In genomic region chr17:28552201-28552999, GRCh38 we compare ENCODE assay signal across 8 cellular contexts. TPM values are rescaled to one million over a fixed set of nuclear protein-coding genes. Genes with fewer than 3 reads are reported as not detected.
DNase-seq lines count a peak whose midpoint lies in the region; ATAC-seq and TF ChIP-seq lines count a peak whose summit lies in the region.

Gene UNC119, minus strand, starts transcription at chr17:28552624. Its CDS starts 67 bp downstream, at chr17:28552557.

- CTCF ChIA-PET in GM10248 (lab: Yijun Ruan, JAX): interaction anchor here (1.0 to 6.3 kb wide), 5 partner anchors 15 to 60 kb away, joined by 3 to 83 read pairs (median 4); partner anchors contain the start of gene PIGS
- CTCF ChIA-PET in activated B cell treated with CpG ODN at 0.5 μM for 24 hours (lab: Charles Lee): interaction anchor here (1.0 to 3.9 kb wide), 4 partner anchors 9 to 58 kb away, joined by 3 to 19 read pairs (median 8); partner anchors contain the start of gene PIGS

- H3K9me3 Mint-ChIP-seq in activated B cell treated with CpG ODN at 0.5 μM for 24 hours: no peaks in the 10 kb centered on the region

- peak within 1 kb of the TSS; percentile 93 for H3K27ac Mint-ChIP-seq in activated B cell treated with CpG ODN at 0.5 μM for 24 hours

- intact Hi-C loops in activated B cell treated with CpG ODN at 0.5 μM for 24 hours (cut with micrococcal nuclease): loop anchor here (1.0 to 5.0 kb wide), 6 partner anchors 15 to 400 kb away; partner anchors contain the start of genes IFT20, PHF12, PIGS and RSKR

- no peaks in the 10 kb centered on the region for H3K27me3 Mint-ChIP-seq in activated B cell treated with CpG ODN at 0.5 μM for 24 hours

- peaks cover 69% of the 10 kb centered on the region for H3K36me3 Mint-ChIP-seq in activated B cell treated with CpG ODN at 0.5 μM for 24 hours (ENCODE audit: low read depth)

- peak within 1 kb of the TSS; percentile 97 for H3K4me3 Mint-ChIP-seq in activated B cell treated with CpG ODN at 0.5 μM for 24 hours

- peaks cover 65% of the 10 kb centered on the region for H3K4me1 Mint-ChIP-seq in activated B cell treated with CpG ODN at 0.5 μM for 24 hours

- peak; percentile 94 for DNase-seq in GM10248 (ENCODE audit: extremely low spot score)
- peak; percentile 20 for DNase-seq in NCI-H2107 treated with DMSO at 0.1 percent for 48 hours (lab: John Stamatoyannopoulos, UW; ENCODE audit: unreplicated experiment)
- peak; percentile 85 for DNase-seq in activated B cell treated with CpG ODN at 0.5 μM for 24 hours
- DNase-seq in cardiac fibroblast (ENCODE audit: low read depth in 2 of 2): peak; percentile 57 to 72
- DNase-seq in islet precursor cell: peak; percentile 93
- DNase-seq in stimulated activated CD4-positive, alpha-beta T cell treated with anti-CD3 and anti-CD28 coated beads, Interleukin-12 subunit alpha, Interleukin-12 subunit beta, amount 100 ng/mL, for 4 hours: peak; percentile 81

- H3K4me3 ChIP-seq in cardiac fibroblast (replicated peaks in 1 of 2; ENCODE audit: low read depth in 2 of 2, low read length in 2 of 2): peak within 1 kb of the TSS; percentile 66 to 80

- peak; percentile 56 for ATAC-seq in HG02610 (IDR thresholded peaks at IDR 0.05; ENCODE audit: unreplicated experiment)
- ATAC-seq in activated B cell treated with CpG ODN at 0.5 μM for 24 hours (ENCODE audit: low read depth): peak; percentile 66
- ATAC-seq in HG03469 (IDR thresholded peaks at IDR 0.05; ENCODE audit: unreplicated experiment): no peak

- TF ChIP-seq CTCF in GM10248 (IDR thresholded peaks at IDR 0.05; ENCODE audit: control extremely low read depth, extremely low read depth, low read depth, missing control alignments) (no peak), activated B cell treated with CpG ODN at 0.5 μM for 24 hours (IDR thresholded peaks at IDR 0.05) (no peak), cardiac fibroblast (IDR thresholded peaks at IDR 0.05; ENCODE audit: low read depth, low read length) (no peak)

- POLR2A ChIA-PET in GM10248 (lab: Yijun Ruan, JAX) (no interaction called here), activated B cell treated with CpG ODN at 0.5 μM for 24 hours (lab: Charles Lee) (interaction anchor here (0.5 to 7.1 kb wide), 9 partner anchors 8 to 1612 kb away, joined by 3 to 160 read pairs (median 10); partner anchors contain the start of genes ALDOC, PIGS and SPAG5)

RNA-seq across cellular contexts. Expression of gene UNC119, which starts in this region (rescaled TPM):
- 426 and 437 TPM in 2 replicates for total RNA-seq in activated B cell treated with CpG ODN at 0.5 μM for 24 hours

Comparison
In these comparisons a context has a peak if more than half of its experiments do, and no peak if none do; other contexts are left out.
1. DNase-seq: peak in every context shown above with its lines; median percentile 94 in GM10248; 93 in islet precursor cell; 85 in activated B cell treated with CpG ODN at 0.5 μM for 24 hours; 81 in stimulated activated CD4-positive, alpha-beta T cell treated with anti-CD3 and anti-CD28 coated beads, Interleukin-12 subunit alpha, Interleukin-12 subunit beta, amount 100 ng/mL, for 4 hours; 64 in cardiac fibroblast; 20 in NCI-H2107 treated with DMSO at 0.1 percent for 48 hours.